In genomic region chr12:13454991-13455696, GRCh38 we compare ENCODE assay signal across 22 cellular contexts.
"Had no signal": no experiment of that assay in that cellular context is flagged by ENCODE, and none has a peak within 500 bp of the region (broad histone marks: within the 10 kb centered on the region; RNA-seq: fewer than 3 reads in every experiment).

No MANE protein-coding gene starts in this region.

- H3K4me1 ChIP-seq: esophagus squamous epithelium, gastrocnemius medialis, left ventricle myocardium inferior, pancreas, upper lobe of right lung had no signal

- H3K27ac ChIP-seq: coronary artery, esophagus squamous epithelium, gastrocnemius medialis, left ventricle myocardium inferior, pancreas, upper lobe of right lung, VCaP had no signal

- H3K9me3 Mint-ChIP-seq: activated naive CD4-positive, alpha-beta T cell treated with anti-CD3 and anti-CD28 coated beads, Interleukin-2, amount 10 ng/mL, durations not matched to agents 7 days and 5 days; activated T-cell treated with anti-CD3 and anti-CD28 coated beads, Interleukin-2, amount 50 U/mL, for 72 hours; natural killer cell had no signal

- H3K27me3 ChIP-seq: esophagus squamous epithelium, gastrocnemius medialis, pancreas had no signal

- H3K27ac Mint-ChIP-seq: activated naive CD4-positive, alpha-beta T cell treated with anti-CD3 and anti-CD28 coated beads, Interleukin-2, amount 10 ng/mL, durations not matched to agents 7 days and 5 days; activated T-cell treated with anti-CD3 and anti-CD28 coated beads, Interleukin-2, amount 50 U/mL, for 72 hours; natural killer cell had no signal

- H3K36me3 ChIP-seq: esophagus squamous epithelium, gastrocnemius medialis, left ventricle myocardium inferior, pancreas, upper lobe of right lung had no signal

- H3K4me3 Mint-ChIP-seq: activated naive CD4-positive, alpha-beta T cell treated with anti-CD3 and anti-CD28 coated beads, Interleukin-2, amount 10 ng/mL, durations not matched to agents 7 days and 5 days; activated T-cell treated with anti-CD3 and anti-CD28 coated beads, Interleukin-2, amount 50 U/mL, for 72 hours; natural killer cell had no signal

- H3K4me1 Mint-ChIP-seq: activated naive CD4-positive, alpha-beta T cell treated with anti-CD3 and anti-CD28 coated beads, Interleukin-2, amount 10 ng/mL, durations not matched to agents 7 days and 5 days; natural killer cell had no signal

- H3K27me3 Mint-ChIP-seq: activated naive CD4-positive, alpha-beta T cell treated with anti-CD3 and anti-CD28 coated beads, Interleukin-2, amount 10 ng/mL, durations not matched to agents 7 days and 5 days had no signal

- H3K36me3 Mint-ChIP-seq: activated naive CD4-positive, alpha-beta T cell treated with anti-CD3 and anti-CD28 coated beads, Interleukin-2, amount 10 ng/mL, durations not matched to agents 7 days and 5 days; natural killer cell had no signal

- H3K9me3 ChIP-seq: esophagus squamous epithelium, gastrocnemius medialis, left ventricle myocardium inferior, pancreas, upper lobe of right lung had no signal

- H3K4me3 ChIP-seq: coronary artery, esophagus squamous epithelium, gastrocnemius medialis, left ventricle myocardium inferior, pancreas, upper lobe of right lung had no signal

- DNase-seq: activated CD4-positive, alpha-beta T cell treated with anti-CD3 and anti-CD28 coated beads for 1 hour; activated CD4-positive, alpha-beta T cell treated with anti-CD3 and anti-CD28 coated beads, Interleukin-2, amount 50 U/mL, for 48 hours; activated CD8-positive, alpha-beta memory T cell treated with anti-CD3 and anti-CD28 coated beads, Interleukin-2, amount 50 U/mL, for 48 hours; activated effector memory CD4-positive, alpha-beta T cell treated with Interleukin-2 at 50 U/mL for 16 hours; activated naive CD4-positive, alpha-beta T cell treated with anti-CD3 and anti-CD28 coated beads, Interleukin-2, amount 10 ng/mL, durations not matched to agents 7 days and 5 days; activated T-cell treated with anti-CD3 and anti-CD28 coated beads, Interleukin-2, amount 50 U/mL, for 72 hours; amygdala; cerebellar nuclear complex; esophagus squamous epithelium; gastrocnemius medialis; hypothalamus; left ventricle myocardium inferior; mammary epithelial cell; midbrain; natural killer cell; pancreas; right cardiac atrium; stimulated activated CD4-positive, alpha-beta T cell treated with anti-CD3 and anti-CD28 coated beads, Interleukin-4, amount 100 ng/mL, for 4 hours; stimulated activated naive CD8-positive, alpha-beta T cell treated with anti-CD3 and anti-CD28 coated beads, Interleukin-15, Interleukin-2, amounts not matched to agents 100 U/mL and 50 U/mL, for 24 hours; upper lobe of right lung had no signal
